12 cellular contexts compared by ENCODE assay signal in genomic region chr15:60651734-60652141, GRCh38.
DNase-seq lines count a peak whose midpoint lies in the region; ATAC-seq and TF ChIP-seq lines count a peak whose summit lies in the region.
"Had no signal": no experiment of that assay in that cellular context is flagged by ENCODE, and none has a peak within 500 bp of the region (broad histone marks: within the 10 kb centered on the region; RNA-seq: fewer than 3 reads in every experiment).

No MANE protein-coding gene starts in this region.

- H3K36me3 ChIP-seq in gastrocnemius medialis = no peaks in the 10 kb centered on the region

- TF ChIP-seq CTCF in gastrocnemius medialis (IDR thresholded peaks at IDR 0.05 in 4 of 5, conservative IDR thresholded peaks at IDR 0.05 in 1 of 5) (no peak), coronary artery (IDR thresholded peaks at IDR 0.05) (no peak)

- H3K27ac ChIP-seq in gastrocnemius medialis = peak overlapping the region; percentile 82 to 87 (median 83)
- no peak overlapping the region for H3K27ac ChIP-seq in coronary artery

- H3K27me3 ChIP-seq in gastrocnemius medialis = no peaks in the 10 kb centered on the region

- H3K4me3 ChIP-seq in gastrocnemius medialis = no peak overlapping the region
- H3K4me3 ChIP-seq in coronary artery = no peak overlapping the region

- CTCF ChIA-PET in activated CD4-positive, alpha-beta T cell treated with anti-CD3 and anti-CD28 coated beads, Interleukin-2, amount 10 ng/mL, durations not matched to agents 7 days and 5 days (lab: Charles Lee) = interaction anchor here (1.0 to 1.7 kb wide), 3 partner anchors 9 to 120 kb away, joined by 3 to 4 read pairs (median 4); no protein-coding TSS in a partner anchor

- H3K4me1 Mint-ChIP-seq in activated CD4-positive, alpha-beta T cell treated with anti-CD3 and anti-CD28 coated beads, Interleukin-2, amount 10 ng/mL, durations not matched to agents 7 days and 5 days = peaks cover 41% of the 10 kb centered on the region
- H3K4me1 Mint-ChIP-seq in activated CD4-positive, alpha-beta T cell treated with anti-CD3 and anti-CD28 coated beads, Interleukin-2, amount 10 ng/mL, durations not matched to agents 24 days and 14 days = peaks cover 48% of the 10 kb centered on the region

- peak overlapping the region; percentile 57 for H3K27ac Mint-ChIP-seq in activated CD4-positive, alpha-beta T cell treated with anti-CD3 and anti-CD28 coated beads, Interleukin-2, amount 10 ng/mL, durations not matched to agents 7 days and 5 days
- H3K27ac Mint-ChIP-seq in activated CD4-positive, alpha-beta T cell treated with anti-CD3 and anti-CD28 coated beads, Interleukin-2, amount 10 ng/mL, durations not matched to agents 24 days and 14 days = no peak overlapping the region
- H3K27ac Mint-ChIP-seq: activated T-cell treated with anti-CD3 and anti-CD28 coated beads, Interleukin-2, amount 50 U/mL, for 72 hours had no signal

- H3K9me3 Mint-ChIP-seq in activated CD4-positive, alpha-beta T cell treated with anti-CD3 and anti-CD28 coated beads, Interleukin-2, amount 10 ng/mL, durations not matched to agents 7 days and 5 days = no peaks in the 10 kb centered on the region
- no peaks in the 10 kb centered on the region for H3K9me3 Mint-ChIP-seq in activated CD4-positive, alpha-beta T cell treated with anti-CD3 and anti-CD28 coated beads, Interleukin-2, amount 10 ng/mL, durations not matched to agents 24 days and 14 days
- H3K9me3 Mint-ChIP-seq: activated T-cell treated with anti-CD3 and anti-CD28 coated beads, Interleukin-2, amount 50 U/mL, for 72 hours had no signal

- H3K9me3 ChIP-seq in gastrocnemius medialis = no peaks in the 10 kb centered on the region

- H3K27me3 Mint-ChIP-seq in activated CD4-positive, alpha-beta T cell treated with anti-CD3 and anti-CD28 coated beads, Interleukin-2, amount 10 ng/mL, durations not matched to agents 7 days and 5 days = peaks cover 4% of the 10 kb centered on the region
- no peaks in the 10 kb centered on the region for H3K27me3 Mint-ChIP-seq in activated CD4-positive, alpha-beta T cell treated with anti-CD3 and anti-CD28 coated beads, Interleukin-2, amount 10 ng/mL, durations not matched to agents 24 days and 14 days

- no peak for DNase-seq in activated CD4-positive, alpha-beta T cell treated with anti-CD3 and anti-CD28 coated beads, Interleukin-2, amount 10 ng/mL, durations not matched to agents 7 days and 5 days
- DNase-seq in activated CD4-positive, alpha-beta T cell treated with anti-CD3 and anti-CD28 coated beads, Interleukin-2, amount 10 ng/mL, durations not matched to agents 24 days and 14 days = no peak
- DNase-seq in NCI-H524 treated with DMSO at 0.1 percent for 48 hours (lab: John Stamatoyannopoulos, UW) = peak; percentile 78
- no peak for DNase-seq in gastrocnemius medialis
- no peak for DNase-seq in UCSD-AML1 (lab: John Stamatoyannopoulos, UW; ENCODE audit: unreplicated experiment)
- no peak for DNase-seq in KBM-7
- no peak for DNase-seq in coronary artery (ENCODE audit: low spot score)
- DNase-seq: activated T-cell treated with anti-CD3 and anti-CD28 coated beads, Interleukin-2, amount 50 U/mL, for 72 hours; caudate nucleus; foreskin fibroblast had no signal

- no peak overlapping the region for H3K4me3 Mint-ChIP-seq in activated CD4-positive, alpha-beta T cell treated with anti-CD3 and anti-CD28 coated beads, Interleukin-2, amount 10 ng/mL, durations not matched to agents 7 days and 5 days
- no peak overlapping the region for H3K4me3 Mint-ChIP-seq in activated CD4-positive, alpha-beta T cell treated with anti-CD3 and anti-CD28 coated beads, Interleukin-2, amount 10 ng/mL, durations not matched to agents 24 days and 14 days
- H3K4me3 Mint-ChIP-seq: activated T-cell treated with anti-CD3 and anti-CD28 coated beads, Interleukin-2, amount 50 U/mL, for 72 hours had no signal

- in situ Hi-C loops in gastrocnemius medialis (cut with MboI; ENCODE audit: low sequenced_read_pairs in 4 of 4) (no loop called here), KBM-7 (cut with MboI; ENCODE audit: low pct_unique_long_range_greater_than_20kb, low sequenced_read_pairs) (no loop called here)

- ATAC-seq in HG03060 (IDR thresholded peaks at IDR 0.05; ENCODE audit: low read depth, unreplicated experiment) = peak; percentile 52
- ATAC-seq in gastrocnemius medialis = no peak
- ATAC-seq: activated T-cell treated with anti-CD3 and anti-CD28 coated beads, Interleukin-2, amount 50 U/mL, for 72 hours; HCT116 had no signal

- intact Hi-C loops in activated CD4-positive, alpha-beta T cell treated with anti-CD3 and anti-CD28 coated beads, Interleukin-2, amount 10 ng/mL, durations not matched to agents 24 days and 14 days (cut with micrococcal nuclease) = loop anchor here (2.0 to 5.0 kb wide), 2 partner anchors 191 to 265 kb away; no protein-coding TSS in a partner anchor
- intact Hi-C loops in gastrocnemius medialis (cut with DNase I; ENCODE audit: low total_unique reads) = no loop called here

- peaks cover 53 to 58% of the 10 kb centered on the region in 2 donors for H3K4me1 ChIP-seq in gastrocnemius medialis

- TF ChIP-seq POLR2A in gastrocnemius medialis (IDR thresholded peaks at IDR 0.05) = no peak

- POLR2A ChIA-PET in activated CD4-positive, alpha-beta T cell treated with anti-CD3 and anti-CD28 coated beads, Interleukin-2, amount 10 ng/mL, durations not matched to agents 7 days and 5 days (lab: Charles Lee) = interaction anchor here (0.6 to 0.8 kb wide), 2 partner anchors 9 to 154 kb away, joined by 3 to 4 read pairs; no protein-coding TSS in a partner anchor

- no peaks in the 10 kb centered on the region for H3K36me3 Mint-ChIP-seq in activated CD4-positive, alpha-beta T cell treated with anti-CD3 and anti-CD28 coated beads, Interleukin-2, amount 10 ng/mL, durations not matched to agents 7 days and 5 days (ENCODE audit: low read depth)
- no peaks in the 10 kb centered on the region for H3K36me3 Mint-ChIP-seq in activated CD4-positive, alpha-beta T cell treated with anti-CD3 and anti-CD28 coated beads, Interleukin-2, amount 10 ng/mL, durations not matched to agents 24 days and 14 days (ENCODE audit: low read depth)

Comparison
In these comparisons a context has a peak if more than half of its experiments do, and no peak if none do; other contexts are left out.
1. H3K27ac ChIP-seq: peak in gastrocnemius medialis (4 of 4); none in coronary artery (0 of 2).